ENCODE assay signal across 1 cellular context in the genomic region with DNA sequence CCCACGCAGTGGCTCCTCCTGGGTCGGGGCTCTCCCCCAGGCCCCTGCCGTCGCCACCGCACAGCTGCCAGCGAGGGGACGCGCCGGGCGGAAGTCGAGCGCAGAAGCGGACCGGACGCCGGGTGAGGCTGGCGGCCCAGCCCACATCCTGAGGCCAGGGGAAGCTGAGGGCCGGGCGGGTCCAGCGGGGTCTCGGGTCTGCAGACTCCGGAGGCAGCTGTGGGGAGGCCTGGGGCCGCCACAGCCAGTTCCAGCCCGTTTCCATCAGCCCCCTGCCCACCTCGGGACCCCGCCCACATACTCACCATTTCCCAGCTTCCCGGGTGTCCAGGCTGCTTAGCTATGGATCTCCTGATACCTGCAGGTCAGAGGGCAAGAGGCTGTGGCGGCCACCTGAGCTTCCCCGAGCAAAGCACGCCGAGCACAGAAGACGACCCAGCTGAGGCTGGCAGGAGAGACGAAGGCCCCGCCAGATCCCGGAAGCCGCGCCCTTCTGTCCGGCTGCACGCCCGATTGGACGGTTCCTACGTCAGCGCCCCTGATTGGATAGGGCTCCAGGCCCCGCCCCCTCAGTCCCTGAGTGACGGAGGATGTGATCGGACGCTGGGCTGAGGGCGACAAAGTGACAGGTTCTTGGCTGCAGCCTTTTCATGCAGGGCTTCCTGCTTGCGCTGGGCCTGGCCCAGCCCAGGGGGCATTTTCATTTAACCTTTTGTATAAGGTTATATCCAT.
TF ChIP-seq lines count a peak whose summit lies in the region.

No MANE protein-coding gene starts in this region.

TF ChIP-seq in neural cell, 6 proteins besides CTCF, POLR2A, EP300 and RAD21 (continued from another document):
- TF ChIP-seq REST (IDR thresholded peaks at IDR 0.05; ENCODE audit: borderline replicate concordance) (peak; percentile 56), POLR2AphosphoS5 (IDR thresholded peaks at IDR 0.05) (peak; percentile 87), TAF1 (IDR thresholded peaks at IDR 0.05; ENCODE audit: low read depth) (peak; percentile 55), EZH2 (IDR thresholded peaks at IDR 0.05; ENCODE audit: borderline replicate concordance, insufficient read depth, low read length, poor library complexity, severe bottlenecking) (no peak)
TF ChIP-seq in neural cell: peak in this region for 4.
